20 cellular contexts compared by ENCODE assay signal in genomic region chr12:104586325-104587048, GRCh38.
DNase-seq lines count a peak whose midpoint lies in the region; ATAC-seq and TF ChIP-seq lines count a peak whose summit lies in the region.
"Had no signal": no experiment of that assay in that cellular context is flagged by ENCODE, and none has a peak within 500 bp of the region (broad histone marks: within the 10 kb centered on the region; RNA-seq: fewer than 3 reads in every experiment).

No MANE protein-coding gene starts in this region.

- POLR2A ChIA-PET in CD4-positive, alpha-beta memory T cell (lab: Charles Lee; ENCODE audit: partially characterized antibody), result no interaction called here

- no peak overlapping the region for H3K4me3 ChIP-seq in CD4-positive, alpha-beta memory T cell (ENCODE audit: low read length in 2 of 2)
- H3K4me3 ChIP-seq: mucosa of descending colon, pancreas, spleen had no signal

- TF ChIP-seq POLR2A in GM18505 (IDR thresholded peaks at IDR 0.05; ENCODE audit: borderline replicate concordance, extremely low read depth, insufficient read depth, insufficient read length), result no peak

- no peak for TF ChIP-seq CTCF in osteocyte (IDR thresholded peaks at IDR 0.05)

- intact Hi-C loops in CD4-positive, alpha-beta memory T cell (cut with micrococcal nuclease), result no loop called here
- intact Hi-C loops in left colon (cut with DNase I, micrococcal nuclease), result no loop called here

- H3K4me3 Mint-ChIP-seq in CD4-positive, alpha-beta memory T cell, result no peak overlapping the region
- no peak overlapping the region for H3K4me3 Mint-ChIP-seq in osteocyte (ENCODE audit: unreplicated experiment)

- peaks cover 45 to 79% (median 62%) of the 10 kb centered on the region in 4 donors for H3K4me1 Mint-ChIP-seq in CD4-positive, alpha-beta memory T cell
- H3K4me1 Mint-ChIP-seq in osteocyte (ENCODE audit: unreplicated experiment), result peaks cover 29% of the 10 kb centered on the region

- H3K36me3 Mint-ChIP-seq in CD4-positive, alpha-beta memory T cell, result peaks cover 8 to 10% of the 10 kb centered on the region in 2 donors
- no peaks in the 10 kb centered on the region for H3K36me3 Mint-ChIP-seq in osteocyte (ENCODE audit: unreplicated experiment)

- H3K27me3 ChIP-seq in CD4-positive, alpha-beta memory T cell (ENCODE audit: insufficient read depth, low read length), result no peaks in the 10 kb centered on the region
- H3K27me3 ChIP-seq: pancreas, spleen had no signal

- no peaks in the 10 kb centered on the region for H3K9me3 ChIP-seq in CD4-positive, alpha-beta memory T cell (ENCODE audit: control insufficient read depth in 1 of 2, low read length in 2 of 2)
- H3K9me3 ChIP-seq: mucosa of descending colon, pancreas, spleen had no signal

- H3K4me1 ChIP-seq in CD4-positive, alpha-beta memory T cell (ENCODE audit: insufficient read depth, low read length), result peaks cover 37% of the 10 kb centered on the region
- H3K4me1 ChIP-seq: pancreas had no signal

- CTCF ChIA-PET in CD4-positive, alpha-beta memory T cell (lab: Charles Lee; ENCODE audit: partially characterized antibody), result no interaction called here

- H3K27ac ChIP-seq in CD4-positive, alpha-beta memory T cell (ENCODE audit: low read depth, low read length), result no peak overlapping the region
- H3K27ac ChIP-seq: pancreas, spleen, VCaP had no signal

- peak overlapping the region in 4 of 7 donors; percentile 23 to 69 (median 45) for H3K27ac Mint-ChIP-seq in CD4-positive, alpha-beta memory T cell
- peak overlapping the region; percentile 6 for H3K27ac Mint-ChIP-seq in osteocyte (ENCODE audit: unreplicated experiment)

- no peaks in the 10 kb centered on the region for H3K27me3 Mint-ChIP-seq in CD4-positive, alpha-beta memory T cell
- no peaks in the 10 kb centered on the region for H3K27me3 Mint-ChIP-seq in osteocyte (ENCODE audit: unreplicated experiment)

- no peaks in the 10 kb centered on the region for H3K9me3 Mint-ChIP-seq in CD4-positive, alpha-beta memory T cell
- H3K9me3 Mint-ChIP-seq in osteocyte (ENCODE audit: unreplicated experiment), result no peaks in the 10 kb centered on the region
- H3K9me3 Mint-ChIP-seq: IgD-negative memory B cell had no signal

- no peaks in the 10 kb centered on the region for H3K36me3 ChIP-seq in CD4-positive, alpha-beta memory T cell (ENCODE audit: insufficient read depth, low read length)
- H3K36me3 ChIP-seq: pancreas had no signal

- ATAC-seq in esophagus mucosa (peak; percentile 53), GM18505 (IDR thresholded peaks at IDR 0.05; ENCODE audit: unreplicated experiment) (no peak), left colon (no peak)
- ATAC-seq: mucosa of descending colon; pancreas; stimulated activated naive CD8-positive, alpha-beta T cell treated with anti-CD3 and anti-CD28 coated beads, Interleukin-15, Interleukin-2, amounts not matched to agents 100 U/mL and 50 U/mL, for 24 hours had no signal

- DNase-seq in CD4-positive, alpha-beta memory T cell, result no peak
- DNase-seq in NCI-H526 (lab: John Stamatoyannopoulos, UW), result peak; percentile 17 to 38
- DNase-seq in osteocyte (ENCODE audit: extremely low spot score, unreplicated experiment), result no peak
- DNase-seq in NCI-H774 (lab: John Stamatoyannopoulos, UW), result no peak
- no peak for DNase-seq in NCI-H345 (lab: John Stamatoyannopoulos, UW)
- DNase-seq in left colon, result no peak
- DNase-seq: activated CD8-positive, alpha-beta memory T cell treated with anti-CD3 and anti-CD28 coated beads for 24 hours; activated effector memory CD4-positive, alpha-beta T cell treated with Interleukin-2 at 50 U/mL for 16 hours; amygdala; cortex of kidney; erythroblast; mucosa of descending colon; NCI-H1092; pancreas; spleen; stimulated activated naive CD8-positive, alpha-beta T cell treated with anti-CD3 and anti-CD28 coated beads, Interleukin-15, Interleukin-2, amounts not matched to agents 100 U/mL and 50 U/mL, for 24 hours had no signal

Comparison
In these comparisons a context has a peak if more than half of its experiments do, and no peak if none do; other contexts are left out.
1. DNase-seq: peak in NCI-H526 (2 of 2); none in CD4-positive, alpha-beta memory T cell (0 of 5), osteocyte (single experiment), NCI-H774 (single experiment), NCI-H345 (single experiment) and left colon (0 of 2).